8 cellular contexts compared by ENCODE assay signal in the genomic region with DNA sequence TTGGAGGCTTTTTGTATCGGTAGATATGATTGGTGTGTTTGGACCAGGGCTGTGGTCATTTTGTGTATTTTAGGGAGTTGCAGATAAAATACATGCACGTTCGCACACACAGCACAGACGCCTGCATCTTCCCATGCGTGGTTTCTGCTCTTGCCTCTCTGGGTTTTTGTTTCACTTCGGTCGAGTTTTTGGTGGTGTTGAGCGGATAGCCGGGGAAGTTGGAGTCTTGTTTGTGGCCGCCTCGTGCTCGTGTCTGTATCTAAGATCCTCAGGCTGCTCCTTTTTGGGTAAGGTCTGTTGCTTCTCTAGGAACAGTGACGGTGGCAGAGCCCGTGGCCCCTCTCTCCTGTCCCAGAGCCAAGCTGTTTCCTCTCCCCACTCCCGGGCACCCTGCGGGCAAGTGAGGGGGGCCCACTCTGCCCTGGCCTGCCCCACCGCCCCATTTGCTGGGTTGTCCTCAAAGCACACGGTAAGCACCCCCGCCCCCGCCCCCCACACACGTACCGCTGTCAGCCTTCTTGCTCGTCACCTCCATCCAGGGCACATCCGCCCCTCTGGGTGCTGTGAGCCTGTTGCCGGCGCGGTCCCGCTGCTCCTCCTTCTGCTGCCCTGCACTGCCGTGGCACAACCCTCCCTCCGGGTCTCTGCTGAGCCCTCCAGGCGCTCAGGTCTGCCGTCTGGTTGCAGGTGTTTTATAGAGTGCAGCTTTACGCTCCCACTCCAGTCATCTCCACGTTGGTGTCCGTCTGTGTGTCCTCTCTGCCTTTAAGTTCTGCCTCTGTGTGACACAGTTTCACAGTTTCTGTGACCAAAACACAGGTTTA. TPM values are rescaled to one million over a fixed set of nuclear protein-coding genes. Genes with fewer than 3 reads are reported as not detected.
DNase-seq lines count a peak whose midpoint lies in the region; ATAC-seq and TF ChIP-seq lines count a peak whose summit lies in the region.

No MANE protein-coding gene starts in this region.

- H3K9me3 ChIP-seq in lower lobe of right lung (peaks cover 8% of the 10 kb centered on the region), stomach (peaks cover 0 to 14% (median 4%) of the 10 kb centered on the region in 4 donors)

- peak overlapping the region; percentile 31 for H3K27ac ChIP-seq in lower lobe of right lung
- peak overlapping the region in 3 of 5 donors; percentile 32 to 70 (median 63) for H3K27ac ChIP-seq in stomach

- intact Hi-C loops in lower lobe of right lung (cut with DNase I) (no loop called here), stomach (cut with DNase I; ENCODE audit: low total_unique reads) (no loop called here)

- TF ChIP-seq CTCF in GM12875 (IDR thresholded peaks at IDR 0.05; ENCODE audit: borderline replicate concordance, insufficient read depth, low read depth, low read length) (no peak), lower lobe of right lung (IDR thresholded peaks at IDR 0.05) (no peak), stomach (IDR thresholded peaks at IDR 0.05) (no peak)

- DNase-seq in NCI-H2171 treated with DMSO at 0.1 percent for 48 hours (lab: John Stamatoyannopoulos, UW) = peak; percentile 60
- peak; percentile 43 for DNase-seq in activated gamma-delta T cell (lab: John Stamatoyannopoulos, UW)
- peak; percentile 46 for DNase-seq in lower lobe of right lung
- DNase-seq in stomach = no peak
- DNase-seq in NCI-H187 treated with DMSO at 0.1 percent for 48 hours (lab: John Stamatoyannopoulos, UW) = no peak
- DNase-seq in NCI-H446 (lab: John Stamatoyannopoulos, UW) = no peak
- DNase-seq in HK-2 (ENCODE audit: unreplicated experiment) = no peak

- ATAC-seq in lower lobe of right lung = peak; percentile 42 to 64

- WGBS in stomach, 5 donors = 26 to 49% (median 35%) methylated on average over 25 to 35 of the region's 35 CpGs

- TF ChIP-seq EP300 in stomach (IDR thresholded peaks at IDR 0.05) = no peak

- H3K4me3 ChIP-seq in GM12875 (ENCODE audit: low read depth, low read length) (peak overlapping the region; percentile 58), lower lobe of right lung (peak overlapping the region; percentile 49), stomach (peak overlapping the region; percentile 36 to 42 (median 40))

- H3K27me3 ChIP-seq in lower lobe of right lung (ENCODE audit: low read depth) (no peaks in the 10 kb centered on the region), stomach (no peaks in the 10 kb centered on the region)

- no peak for TF ChIP-seq POLR2A in stomach (IDR thresholded peaks at IDR 0.05)

- H3K36me3 ChIP-seq in lower lobe of right lung = no peaks in the 10 kb centered on the region
- peaks cover 0 to 8% (median under 1%) of the 10 kb centered on the region in 4 donors for H3K36me3 ChIP-seq in stomach

- H3K4me1 ChIP-seq in lower lobe of right lung (peaks cover 31% of the 10 kb centered on the region), stomach (peaks cover 6 to 60% (median 40%) of the 10 kb centered on the region in 4 donors)

RNA-seq across cellular contexts. Expression of a gene that starts 51.9 kb away (rescaled TPM):
- total RNA-seq in lower lobe of right lung (83.3 TPM), stomach (10 to 100 TPM; 35.0 to 83.1 (median 41.5) TPM)
- 10 to 100 TPM in 2 of 3 donors, 1 to 10 TPM in 1; 9.9 to 16.1 (median 10.4) TPM for polyA plus RNA-seq in stomach

Comparison
In these comparisons a context has a peak if more than half of its experiments do, and no peak if none do; other contexts are left out.
1. DNase-seq: peak in NCI-H2171 treated with DMSO at 0.1 percent for 48 hours (single experiment), activated gamma-delta T cell (single experiment) and lower lobe of right lung (single experiment); none in stomach (single experiment), NCI-H187 treated with DMSO at 0.1 percent for 48 hours (single experiment), NCI-H446 (0 of 2) and HK-2 (single experiment).
2. Peak in every context shown above with its lines, with median percentiles within 50 percentile points of each other: H3K4me3 ChIP-seq.